In the genomic region with DNA sequence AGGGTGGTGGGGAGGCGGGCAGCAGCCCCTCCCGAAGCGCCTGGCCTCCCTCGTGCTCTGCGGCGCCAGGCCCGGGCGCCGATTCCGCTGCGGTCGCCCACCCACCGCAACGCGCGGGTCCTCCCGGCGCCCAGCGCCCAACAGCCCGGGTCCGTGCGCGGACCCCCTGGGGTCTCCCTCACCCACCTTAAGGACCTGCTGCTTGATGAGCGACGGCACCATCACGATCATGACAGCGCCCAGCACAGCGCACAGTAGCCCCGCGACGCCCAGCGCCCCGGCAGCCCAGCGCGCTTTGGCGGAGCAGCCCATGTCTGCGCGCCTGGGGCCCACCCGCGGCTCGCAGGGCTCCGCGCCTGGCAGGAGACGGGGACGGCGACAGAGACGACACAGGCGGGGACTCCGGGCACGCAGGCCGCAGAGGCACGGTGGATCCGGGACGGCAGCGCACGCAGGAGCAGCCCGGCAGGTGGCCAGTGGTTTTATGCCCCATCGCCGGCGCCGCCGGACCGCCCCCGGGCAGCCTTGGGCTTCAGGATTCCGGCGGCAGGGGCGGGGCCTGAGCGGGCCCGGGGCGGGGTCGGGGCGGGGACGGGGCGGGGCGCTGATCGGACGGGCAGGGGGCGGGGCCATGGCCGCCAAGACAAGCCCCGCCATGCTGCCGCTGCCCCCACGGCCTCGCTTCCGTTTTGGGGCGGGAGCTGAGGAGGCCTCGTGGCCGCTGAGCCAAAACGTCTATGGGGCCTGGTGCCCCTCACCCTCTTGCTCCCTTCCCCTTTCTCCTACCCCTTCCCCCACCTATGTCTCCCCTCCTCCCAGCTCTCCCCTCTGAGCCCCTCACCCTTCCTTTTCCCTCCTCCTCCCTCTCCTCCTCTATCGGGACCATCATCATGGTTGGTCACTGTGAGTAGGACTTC, we compare ENCODE assay signal across 8 cellular contexts. TPM values are rescaled to one million over a fixed set of nuclear protein-coding genes. Genes with fewer than 3 reads are reported as not detected.
A peak's percentile ranks its signal among the peaks of the same experiment; 100 is the strongest.
DNase-seq lines count a peak whose midpoint lies in the region; TF ChIP-seq lines count a peak whose summit lies in the region.

A gene with protein sequence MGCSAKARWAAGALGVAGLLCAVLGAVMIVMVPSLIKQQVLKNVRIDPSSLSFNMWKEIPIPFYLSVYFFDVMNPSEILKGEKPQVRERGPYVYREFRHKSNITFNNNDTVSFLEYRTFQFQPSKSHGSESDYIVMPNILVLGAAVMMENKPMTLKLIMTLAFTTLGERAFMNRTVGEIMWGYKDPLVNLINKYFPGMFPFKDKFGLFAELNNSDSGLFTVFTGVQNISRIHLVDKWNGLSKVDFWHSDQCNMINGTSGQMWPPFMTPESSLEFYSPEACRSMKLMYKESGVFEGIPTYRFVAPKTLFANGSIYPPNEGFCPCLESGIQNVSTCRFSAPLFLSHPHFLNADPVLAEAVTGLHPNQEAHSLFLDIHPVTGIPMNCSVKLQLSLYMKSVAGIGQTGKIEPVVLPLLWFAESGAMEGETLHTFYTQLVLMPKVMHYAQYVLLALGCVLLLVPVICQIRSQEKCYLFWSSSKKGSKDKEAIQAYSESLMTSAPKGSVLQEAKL (minus strand): TSS at position 456 of the 917 bp plus-strand sequence. CDS start 144 bp downstream, at position 312.

- TF ChIP-seq CTCF in osteoblast (IDR thresholded peaks at IDR 0.05; ENCODE audit: extremely low read depth, low read depth, low read length) (no peak), testis (IDR thresholded peaks at IDR 0.05) (no peak)

- intact Hi-C loops in testis (cut with DNase I; ENCODE audit: low total_unique reads) = no loop called here

- H4K20me1 ChIP-seq in osteoblast (ENCODE audit: insufficient read depth, low read length) = no peaks in the 10 kb centered on the region

- no peaks in the 10 kb centered on the region for H3K79me2 ChIP-seq in osteoblast (ENCODE audit: insufficient read depth, low read length)

- peak within 1 kb of the TSS; percentile 86 for H3K4me3 ChIP-seq in H7 (ENCODE audit: insufficient read depth, low read depth, low read length)
- peak within 1 kb of the TSS; percentile 97 for H3K4me3 ChIP-seq in SK-N-MC
- H3K4me3 ChIP-seq in osteoblast (ENCODE audit: insufficient read depth, low read length) = peak within 1 kb of the TSS; percentile 82
- peak within 1 kb of the TSS; percentile 71 to 79 for H3K4me3 ChIP-seq in testis

- H3K27me3 ChIP-seq in H7 (ENCODE audit: control insufficient read depth, insufficient read depth, low read length) (peaks cover 2% of the 10 kb centered on the region; the same call in 1 of the 2 replicates), osteoblast (ENCODE audit: insufficient read depth, low read length) (no peaks in the 10 kb centered on the region), testis (no peaks in the 10 kb centered on the region)

- peak within 1 kb of the TSS; percentile 93 for H2AFZ ChIP-seq in osteoblast (ENCODE audit: low read length)

- DNase-seq in H7 (peak; percentile 100), M059J (ENCODE audit: low read depth) (peak; percentile 72), SK-N-MC (ENCODE audit: low read depth, low spot score) (no peak), glomerular endothelial cell (ENCODE audit: extremely low read depth, low read depth, low spot score) (no peak), osteoblast (ENCODE audit: insufficient read length, low spot score, missing footprints) (peak; percentile 99), testis (peak; percentile 89)
- peak; percentile 77 for DNase-seq in activated naive CD4-positive, alpha-beta T cell treated with anti-CD3 and anti-CD28 coated beads, Interleukin-2, amount 50 U/mL, for 16 hours

- no peaks in the 10 kb centered on the region for H3K9me3 ChIP-seq in ES-I3 (ENCODE audit: control insufficient read depth, insufficient read depth, low read length)
- no peaks in the 10 kb centered on the region for H3K9me3 ChIP-seq in SK-N-MC (ENCODE audit: low read depth, low read length)
- H3K9me3 ChIP-seq in osteoblast (ENCODE audit: low read depth, low read length) = no peaks in the 10 kb centered on the region
- no peaks in the 10 kb centered on the region for H3K9me3 ChIP-seq in testis

- peak within 1 kb of the TSS; percentile 90 for H3K4me2 ChIP-seq in osteoblast (ENCODE audit: insufficient read depth, low read length)

- 1 to 3% methylated on average over 14 to 59 of the region's 89 CpGs for WGBS in testis, 2 donors

- H3K4me1 ChIP-seq in ES-I3 (ENCODE audit: insufficient read depth, low read length) (peaks cover 7% of the 10 kb centered on the region; the same call in 1 of the 2 replicates), osteoblast (ENCODE audit: insufficient read depth, low read length) (peaks cover 20% of the 10 kb centered on the region), testis (peaks cover 12% of the 10 kb centered on the region)

- H3K36me3 ChIP-seq in ES-I3 (ENCODE audit: insufficient read depth, low read length) = peaks cover 4% of the 10 kb centered on the region
- H3K36me3 ChIP-seq in H7 (replicated peaks; ENCODE audit: control insufficient read depth, insufficient read depth, low read length) = peaks cover 2% of the 10 kb centered on the region
- H3K36me3 ChIP-seq in SK-N-MC (ENCODE audit: insufficient read depth, low read length) = peaks cover 21% of the 10 kb centered on the region
- H3K36me3 ChIP-seq in osteoblast (ENCODE audit: insufficient read depth, low read length) = no peaks in the 10 kb centered on the region
- no peaks in the 10 kb centered on the region for H3K36me3 ChIP-seq in testis (ENCODE audit: low read depth, missing control alignments)

- H3K27ac ChIP-seq in SK-N-MC (peak within 1 kb of the TSS; percentile 83), osteoblast (ENCODE audit: low read depth, low read length) (peak within 1 kb of the TSS; percentile 48), testis (peak within 1 kb of the TSS; percentile 27 to 73)

- H3K9ac ChIP-seq in ES-I3 (ENCODE audit: low read depth, low read length) = peak within 1 kb of the TSS; percentile 82
- H3K9ac ChIP-seq in SK-N-MC (ENCODE audit: insufficient read length) = peak within 1 kb of the TSS; percentile 90

- TF ChIP-seq POLR2A in testis (IDR thresholded peaks at IDR 0.05) = no peak

RNA-seq across cellular contexts. Expression of the gene that starts here (rescaled TPM):
- total RNA-seq in H7 (2014; rRNA removed; shearing (Covaris generic)) = 44.9 and 45.1 TPM in 2 replicates
- total RNA-seq in M059J (2014; rRNA removed; shearing (Covaris generic)) = 35.6 and 38.0 TPM in 2 replicates
- total RNA-seq in glomerular endothelial cell (32.4 and 35.2 TPM in 2 replicates), osteoblast (9.4 and 10.9 TPM in 2 replicates), testis (10 to 100 TPM; 46.9 to 73.6 TPM)
- 116 TPM for polyA plus RNA-seq in testis (ENCODE audit: insufficient read depth, low read depth, low replicate concordance)

Comparison
In these comparisons a context has a peak if more than half of its experiments do, and no peak if none do; other contexts are left out.
1. DNase-seq: peak in H7 (single experiment), M059J (single experiment), activated naive CD4-positive, alpha-beta T cell treated with anti-CD3 and anti-CD28 coated beads, Interleukin-2, amount 50 U/mL, for 16 hours (single experiment), osteoblast (single experiment) and testis (single experiment); none in SK-N-MC (single experiment) and glomerular endothelial cell (single experiment).
2. Peak in every context shown above with its lines, with median percentiles within 50 percentile points of each other: H3K4me3 ChIP-seq and H3K27ac ChIP-seq.